ENCODE assay signal across 36 cellular contexts in genomic region chr22:38523479-38523878, GRCh38.
"Had no signal": no experiment of that assay in that cellular context is flagged by ENCODE, and none has a peak within 500 bp of the region (broad histone marks: within the 10 kb centered on the region; RNA-seq: fewer than 3 reads in every experiment).

No MANE protein-coding gene starts in this region.

- DNase-seq: Karpas-422, Kasumi-1, MG63, MM.1S, MV-4-11, NCI-H1048, NCI-H1092, NCI-H1092 treated with DMSO at 0.1 percent for 48 hours, NCI-H1105, NCI-H1105 treated with DMSO at 0.1 percent for 48 hours, NCI-H1417, NCI-H1417 treated with DMSO at 0.1 percent for 48 hours, NCI-H1436, NCI-H1436 treated with DMSO at 0.1 percent for 48 hours, NCI-H146, NCI-H1694, NCI-H1694 treated with DMSO at 0.1 percent for 48 hours, NCI-H187, NCI-H187 treated with DMSO at 0.1 percent for 48 hours, NCI-H1930, NCI-H2029, NCI-H2029 treated with DMSO at 0.1 percent for 48 hours, NCI-H2081, NCI-H2081 treated with DMSO at 0.1 percent for 48 hours, NCI-H2107, NCI-H2171, NCI-H2171 treated with DMSO at 0.1 percent for 48 hours, NCI-H2227 treated with DMSO at 0.1 percent for 48 hours, NCI-H226, NCI-H345, NCI-H446, NCI-H446 treated with DMSO at 0.1 percent for 48 hours, NCI-H510A, NCI-H510A treated with DMSO at 0.1 percent for 48 hours, NCI-H524 had no signal

- H3K4me2 ChIP-seq: KMS-11 had no signal

- H3K9me3 ChIP-seq: MG63 had no signal

- H3K4me3 ChIP-seq: MG63 had no signal

- H3K27ac ChIP-seq: KMS-11 had no signal

- H3K36me3 ChIP-seq: MG63 had no signal
